In genomic region chr4:145830699-145831098, GRCh38 we compare ENCODE assay signal across 8 cellular contexts.
DNase-seq lines count a peak whose midpoint lies in the region; ATAC-seq, FAIRE-seq and TF ChIP-seq lines count a peak whose summit lies in the region.

No MANE protein-coding gene starts in this region.

- H3K27ac ChIP-seq in sigmoid colon (no peak overlapping the region), caudate nucleus (ENCODE audit: low read depth, low read length) (no peak overlapping the region)

- ATAC-seq in GM21576 (IDR thresholded peaks at IDR 0.05; ENCODE audit: unreplicated experiment), result peak; percentile 56
- peak; percentile 66 for ATAC-seq in HG03442 (IDR thresholded peaks at IDR 0.05; ENCODE audit: unreplicated experiment)
- no peak for ATAC-seq in activated T-helper 17 cell treated with anti-CD3 and anti-CD28 coated beads, Interleukin-2, amount 50 U/mL, for 72 hours (replicated peaks)

- no peaks in the 10 kb centered on the region for H3K27me3 Mint-ChIP-seq in activated T-helper 17 cell treated with anti-CD3 and anti-CD28 coated beads, Interleukin-2, amount 50 U/mL, for 72 hours

- CTCF ChIA-PET in HEK293T (lab: Yijun Ruan, JAX), result no interaction called here

- FAIRE-seq in GM18507 (lab: Jason Lieb, UNC), result peak; percentile 92

- H3K36me3 Mint-ChIP-seq in activated T-helper 17 cell treated with anti-CD3 and anti-CD28 coated beads, Interleukin-2, amount 50 U/mL, for 72 hours (ENCODE audit: low read depth), result peaks cover 53% of the 10 kb centered on the region

- peak overlapping the region; percentile 29 for H3K4me3 Mint-ChIP-seq in activated T-helper 17 cell treated with anti-CD3 and anti-CD28 coated beads, Interleukin-2, amount 50 U/mL, for 72 hours

- no peak overlapping the region for H3K4me3 ChIP-seq in sigmoid colon

- no peaks in the 10 kb centered on the region for H3K36me3 ChIP-seq in sigmoid colon

- POLR2A ChIA-PET in HEK293T (lab: Yijun Ruan, JAX), result no interaction called here

- no peak for TF ChIP-seq EP300 in sigmoid colon (IDR thresholded peaks at IDR 0.05)

- peaks cover 33% of the 10 kb centered on the region for H3K4me1 Mint-ChIP-seq in activated T-helper 17 cell treated with anti-CD3 and anti-CD28 coated beads, Interleukin-2, amount 50 U/mL, for 72 hours

- TF ChIP-seq CTCF in sigmoid colon (IDR thresholded peaks at IDR 0.05), result no peak

- H3K27ac Mint-ChIP-seq in activated T-helper 17 cell treated with anti-CD3 and anti-CD28 coated beads, Interleukin-2, amount 50 U/mL, for 72 hours, result peak overlapping the region; percentile 55

- DNase-seq in GM18507 (ENCODE audit: extremely low spot score, insufficient read length, low read depth), result no peak
- no peak for DNase-seq in posterior vena cava (ENCODE audit: low spot score)
- DNase-seq in sigmoid colon, result no peak
- no peak for DNase-seq in HEK293T (ENCODE audit: extremely low spot score)
- DNase-seq in caudate nucleus (lab: John Stamatoyannopoulos, UW), result no peak

- no peaks in the 10 kb centered on the region for H3K9me3 Mint-ChIP-seq in activated T-helper 17 cell treated with anti-CD3 and anti-CD28 coated beads, Interleukin-2, amount 50 U/mL, for 72 hours

- no peaks in the 10 kb centered on the region for H3K27me3 ChIP-seq in sigmoid colon

- WGBS in sigmoid colon, 2 donors, result 78 to 90% methylated on average over 3 of the region's 3 CpGs

- H3K4me1 ChIP-seq in sigmoid colon, result no peaks in the 10 kb centered on the region

- intact Hi-C loops in posterior vena cava (cut with DNase I) (no loop called here), sigmoid colon (cut with DNase I) (no loop called here)

- H3K9me3 ChIP-seq in sigmoid colon, result no peaks in the 10 kb centered on the region

- no peak for TF ChIP-seq POLR2A in sigmoid colon (IDR thresholded peaks at IDR 0.05)

TF ChIP-seq in HEK293T, 16 proteins besides CTCF, POLR2A, EP300 and RAD21:
- TF ChIP-seq FOXK2 (IDR thresholded peaks at IDR 0.05) (no peak), HDGF (IDR thresholded peaks at IDR 0.05; ENCODE audit: borderline replicate concordance) (no peak), ELF4 (IDR thresholded peaks at IDR 0.05) (no peak), TARDBP (IDR thresholded peaks at IDR 0.05) (no peak), SUZ12 (IDR thresholded peaks at IDR 0.05) (no peak), SP1 (IDR thresholded peaks at IDR 0.05) (no peak), CTBP1 (IDR thresholded peaks at IDR 0.05; ENCODE audit: borderline replicate concordance) (no peak), ZNF384 (IDR thresholded peaks at IDR 0.05) (no peak), LEF1 (IDR thresholded peaks at IDR 0.05; ENCODE audit: borderline replicate concordance) (no peak)
